ENCODE assay signal across 8 cellular contexts in the genomic region with DNA sequence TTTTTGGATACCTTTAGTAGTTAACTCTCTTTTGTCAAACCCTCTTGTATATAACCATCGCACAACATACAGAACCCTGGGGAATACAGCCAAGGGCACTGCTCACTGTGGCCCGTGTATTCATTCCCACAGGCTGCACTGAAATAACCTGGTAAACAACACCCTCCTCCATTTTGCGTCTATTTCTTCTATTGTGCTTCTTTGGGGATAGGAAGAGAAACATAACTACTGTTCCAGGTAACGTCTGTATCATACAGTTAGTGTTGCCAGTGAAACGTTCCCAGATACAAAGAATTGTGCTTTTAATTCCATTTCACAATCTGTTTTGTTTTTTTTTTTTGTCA. TPM values are rescaled to one million over a fixed set of nuclear protein-coding genes. Genes with fewer than 3 reads are reported as not detected.
DNase-seq lines count a peak whose midpoint lies in the region; ATAC-seq lines count a peak whose summit lies in the region.
"Had no signal": no experiment of that assay in that cellular context is flagged by ENCODE, and none has a peak within 500 bp of the region (broad histone marks: within the 10 kb centered on the region; RNA-seq: fewer than 3 reads in every experiment).

No MANE protein-coding gene starts in this region.

- H3K36me3 ChIP-seq in HUES48 (ENCODE audit: control insufficient read depth, insufficient read depth, low read length): peaks cover 26% of the 10 kb centered on the region

- peaks cover 97% of the 10 kb centered on the region for H3K36me3 Mint-ChIP-seq in activated T-helper 17 cell treated with anti-CD3 and anti-CD28 coated beads, Interleukin-2, amount 50 U/mL, for 72 hours (ENCODE audit: low read depth)
- H3K36me3 Mint-ChIP-seq in stimulated activated memory B cell treated with anti-CD40 and anti-IgM and Interleukin-4, amounts not matched to agents 10 μg/mL and 1 μg/mL and 100 μg/mL, for 72 hours: peaks cover 61% of the 10 kb centered on the region

- no peaks in the 10 kb centered on the region for H3K9me3 ChIP-seq in HUES48 (ENCODE audit: control insufficient read depth, insufficient read depth, low read length)

- peaks cover 20% of the 10 kb centered on the region for H3K4me1 ChIP-seq in HUES48 (ENCODE audit: control insufficient read depth, insufficient read depth, low read length)

- H3K9me3 Mint-ChIP-seq in activated T-helper 17 cell treated with anti-CD3 and anti-CD28 coated beads, Interleukin-2, amount 50 U/mL, for 72 hours: no peaks in the 10 kb centered on the region
- no peaks in the 10 kb centered on the region for H3K9me3 Mint-ChIP-seq in stimulated activated memory B cell treated with anti-CD40 and anti-IgM and Interleukin-4, amounts not matched to agents 10 μg/mL and 1 μg/mL and 100 μg/mL, for 72 hours

- no peak overlapping the region for H3K4me3 ChIP-seq in HUES48 (ENCODE audit: low read depth, low read length)

- H3K27me3 Mint-ChIP-seq in activated T-helper 17 cell treated with anti-CD3 and anti-CD28 coated beads, Interleukin-2, amount 50 U/mL, for 72 hours: no peaks in the 10 kb centered on the region
- no peaks in the 10 kb centered on the region for H3K27me3 Mint-ChIP-seq in stimulated activated memory B cell treated with anti-CD40 and anti-IgM and Interleukin-4, amounts not matched to agents 10 μg/mL and 1 μg/mL and 100 μg/mL, for 72 hours

- DNase-seq in GOT3 (lab: John Stamatoyannopoulos, UW) (no peak), NCI-H187 (lab: John Stamatoyannopoulos, UW) (no peak)
- no peak for DNase-seq in activated CD4-positive, alpha-beta T cell treated with anti-CD3 and anti-CD28 coated beads for 1 hour

- H3K27me3 ChIP-seq in HUES48 (ENCODE audit: control insufficient read depth, insufficient read depth, low read length): no peaks in the 10 kb centered on the region
- no peaks in the 10 kb centered on the region for H3K27me3 ChIP-seq in layer of hippocampus (ENCODE audit: control insufficient read depth, insufficient read depth, low read length)

- ATAC-seq in activated T-helper 17 cell treated with anti-CD3 and anti-CD28 coated beads, Interleukin-2, amount 50 U/mL, for 72 hours (replicated peaks): no peak
- no peak for ATAC-seq in stimulated activated memory B cell treated with anti-CD40 and anti-IgM and Interleukin-4, amounts not matched to agents 10 μg/mL and 1 μg/mL and 100 μg/mL, for 72 hours

- H3K4me1 Mint-ChIP-seq in activated T-helper 17 cell treated with anti-CD3 and anti-CD28 coated beads, Interleukin-2, amount 50 U/mL, for 72 hours: peaks cover 35% of the 10 kb centered on the region
- peaks cover 45% of the 10 kb centered on the region for H3K4me1 Mint-ChIP-seq in stimulated activated memory B cell treated with anti-CD40 and anti-IgM and Interleukin-4, amounts not matched to agents 10 μg/mL and 1 μg/mL and 100 μg/mL, for 72 hours

- no peak overlapping the region for H3K9ac ChIP-seq in HUES48 (ENCODE audit: low read depth, low read length)
- H3K9ac ChIP-seq: parathyroid adenoma had no signal

- peak overlapping the region; percentile 88 for H3K27ac Mint-ChIP-seq in activated T-helper 17 cell treated with anti-CD3 and anti-CD28 coated beads, Interleukin-2, amount 50 U/mL, for 72 hours
- H3K27ac Mint-ChIP-seq in stimulated activated memory B cell treated with anti-CD40 and anti-IgM and Interleukin-4, amounts not matched to agents 10 μg/mL and 1 μg/mL and 100 μg/mL, for 72 hours: peak overlapping the region; percentile 71

- H3K4me3 Mint-ChIP-seq in activated T-helper 17 cell treated with anti-CD3 and anti-CD28 coated beads, Interleukin-2, amount 50 U/mL, for 72 hours: peak overlapping the region; percentile 67
- H3K4me3 Mint-ChIP-seq in stimulated activated memory B cell treated with anti-CD40 and anti-IgM and Interleukin-4, amounts not matched to agents 10 μg/mL and 1 μg/mL and 100 μg/mL, for 72 hours: no peak overlapping the region

- H3K27ac ChIP-seq in HUES48 (ENCODE audit: low read depth, low read length) (peak overlapping the region; percentile 90), layer of hippocampus (ENCODE audit: low read depth, low read length) (peak overlapping the region; percentile 54)
- H3K27ac ChIP-seq: parathyroid adenoma had no signal

RNA-seq across cellular contexts. Expression of a gene that starts 9.6 kb away (rescaled TPM):
- total RNA-seq in activated T-helper 17 cell treated with anti-CD3 and anti-CD28 coated beads, Interleukin-2, amount 50 U/mL, for 72 hours: 10 to 100 TPM in 1 of 2 donors, 1 to 10 TPM in 1; 9.9 to 16.3 TPM

RNA-seq across cellular contexts. Expression of a gene that starts 39.5 kb away (rescaled TPM):
- total RNA-seq in activated T-helper 17 cell treated with anti-CD3 and anti-CD28 coated beads, Interleukin-2, amount 50 U/mL, for 72 hours: 10 to 100 TPM; 61.4 to 68.5 TPM

RNA-seq across cellular contexts. Expression of a gene that starts 42.5 kb away (rescaled TPM):
- 10 to 100 TPM; 70.8 to 75.2 TPM for total RNA-seq in activated T-helper 17 cell treated with anti-CD3 and anti-CD28 coated beads, Interleukin-2, amount 50 U/mL, for 72 hours
